26 cellular contexts compared by ENCODE assay signal in genomic region chr3:8480699-8481098, GRCh38. TPM values are rescaled to one million over a fixed set of nuclear protein-coding genes. Genes with fewer than 3 reads are reported as not detected.
"Had no signal": no experiment of that assay in that cellular context is flagged by ENCODE, and none has a peak within 500 bp of the region (broad histone marks: within the 10 kb centered on the region; RNA-seq: fewer than 3 reads in every experiment).

No MANE protein-coding gene starts in this region.

- H3K9ac ChIP-seq: parathyroid adenoma had no signal

- H3K4me3 ChIP-seq: psoas muscle, sigmoid colon, suprapubic skin, transverse colon had no signal

- ATAC-seq: activated CD8-positive, alpha-beta T cell treated with anti-CD3 and anti-CD28 coated beads for 36 hours; activated T-cell treated with anti-CD3 and anti-CD28 coated beads, Interleukin-2, amount 50 U/mL, for 4 hours; activated T-helper 17 cell treated with anti-CD3 and anti-CD28 coated beads, Interleukin-2, amount 50 U/mL, for 72 hours; naive thymus-derived CD8-positive, alpha-beta T cell; psoas muscle; stimulated activated memory B cell treated with anti-CD40 and anti-IgM and Interleukin-4, amounts not matched to agents 10 μg/mL and 1 μg/mL and 100 μg/mL, for 72 hours had no signal

- H3K36me3 ChIP-seq: sigmoid colon, suprapubic skin, transverse colon had no signal

- H3K27ac ChIP-seq: parathyroid adenoma, psoas muscle, sigmoid colon, suprapubic skin, transverse colon had no signal

- H3K79me2 ChIP-seq: parathyroid adenoma had no signal

- H2AFZ ChIP-seq: parathyroid adenoma had no signal

- H3K9me3 ChIP-seq: sigmoid colon, suprapubic skin, transverse colon had no signal

- DNase-seq: activated B cell treated with CpG ODN at 0.5 μM for 24 hours; activated CD4-positive, alpha-beta T cell treated with anti-CD3 and anti-CD28 coated beads, Interleukin-2, amount 50 U/mL, for 1 hour; activated CD8-positive, alpha-beta T cell treated with anti-CD3 and anti-CD28 coated beads for 36 hours; activated gamma-delta T cell treated with Interleukin-2 at 50 U/mL for 16 hours; activated naive CD4-positive, alpha-beta T cell treated with anti-CD3 and anti-CD28 coated beads, Interleukin-2, amount 50 U/mL, for 16 hours; activated T-cell treated with anti-CD3 and anti-CD28 coated beads, Interleukin-2, amount 50 U/mL, for 4 hours; amniotic stem cell; effector CD8-positive, alpha-beta T cell; head of caudate nucleus; kidney glomerular epithelial cell; left ventricle myocardium superior; mammary epithelial cell; naive thymus-derived CD8-positive, alpha-beta T cell; occipital lobe; psoas muscle; sigmoid colon; small intestine; stimulated activated CD4-positive, alpha-beta T cell treated with anti-CD3 and anti-CD28 coated beads, Interleukin-1b, Interleukin-23, amount 100 ng/mL, for 48 hours; stimulated activated CD4-positive, alpha-beta T cell treated with anti-CD3 and anti-CD28 coated beads, Interleukin-4, amount 100 ng/mL, for 4 hours; stimulated activated CD8-positive, alpha-beta memory T cell treated with anti-CD3 and anti-CD28 coated beads, Interleukin-4, amount 100 ng/mL, for 48 hours; T-helper 2 cell; transverse colon had no signal

- H3K27me3 ChIP-seq: sigmoid colon, suprapubic skin, transverse colon had no signal

- H3K4me1 ChIP-seq: parathyroid adenoma, transverse colon had no signal

RNA-seq across cellular contexts. Expression of gene LMCD1, which starts 20.9 kb away (rescaled TPM):
- total RNA-seq: naive thymus-derived CD8-positive, alpha-beta T cell had no signal
